ENCODE assay signal across 18 cellular contexts in the genomic region with DNA sequence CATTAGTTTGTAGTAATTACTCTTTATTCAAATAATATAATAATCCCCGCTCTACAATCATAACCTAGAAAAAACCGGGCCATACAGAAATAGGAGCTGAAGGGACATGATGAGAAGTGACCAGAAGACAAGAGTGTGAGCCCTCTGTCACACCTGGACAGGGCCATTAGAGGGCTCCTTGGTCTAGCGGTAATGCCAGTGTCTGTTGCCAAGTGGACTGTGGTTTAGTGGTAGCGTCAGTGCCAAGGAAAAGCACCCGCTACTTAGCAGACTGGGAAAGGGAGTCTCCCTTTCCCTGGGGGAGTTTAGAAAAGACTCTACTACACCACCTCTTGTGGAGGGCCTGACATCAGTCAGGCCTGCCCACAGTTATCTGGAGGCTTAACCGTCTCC. TPM values are rescaled to one million over a fixed set of nuclear protein-coding genes. Genes with fewer than 3 reads are reported as not detected.
DNase-seq lines count a peak whose midpoint lies in the region; ATAC-seq and TF ChIP-seq lines count a peak whose summit lies in the region.
"Had no signal": no experiment of that assay in that cellular context is flagged by ENCODE, and none has a peak within 500 bp of the region (broad histone marks: within the 10 kb centered on the region; RNA-seq: fewer than 3 reads in every experiment).

No MANE protein-coding gene starts in this region.

- peaks cover 27% of the 10 kb centered on the region for H3K9me3 ChIP-seq in MG63

- TF ChIP-seq CTCF in C4-2B (conservative IDR thresholded peaks at IDR 0.05), result 0 out of 2 replicates have a peak, but pooled peaks have one; percentile 6

- H3K4me3 ChIP-seq in MG63, result no peak overlapping the region
- H3K4me3 ChIP-seq: BLaER1, GM23248 had no signal

- DNase-seq in G401 (ENCODE audit: low spot score) (peak; percentile 34), M059J (ENCODE audit: low read depth) (peak; percentile 12), myocyte (ENCODE audit: low read depth) (peak; percentile 5), SHP77 (lab: John Stamatoyannopoulos, UW) (no peak), MG63 (no peak)
- DNase-seq: CD4-positive, alpha-beta T cell; CD8-positive, alpha-beta memory T cell; DMS 273 treated with DMSO at 0.1 percent for 48 hours; DMS79; EL; GF-D8; GM23248; H7; HCEC 1CT had no signal

- H3K27ac ChIP-seq in C4-2B, result no peak overlapping the region
- H3K27ac ChIP-seq: BLaER1, GM23248 had no signal

- ATAC-seq in GM21529 (IDR thresholded peaks at IDR 0.05; ENCODE audit: unreplicated experiment), result no peak

- H3K27me3 ChIP-seq in MG63, result no peaks in the 10 kb centered on the region
- H3K27me3 ChIP-seq: BLaER1 had no signal

- no peaks in the 10 kb centered on the region for H3K36me3 ChIP-seq in MG63

- in situ Hi-C loops in G401 (cut with HindIII; ENCODE audit: low sequenced_read_pairs), result no loop called here

RNA-seq across cellular contexts. Expression of gene PCBP3, which starts 19.1 kb away (rescaled TPM):
- total RNA-seq in G401 (2014; rRNA removed; shearing (Covaris generic)), result 1.7 and 4.0 TPM in 2 replicates
- 0.10 TPM in 1 of 2 replicates, not detected in the other for total RNA-seq in M059J (2014; rRNA removed; shearing (Covaris generic))
- 1.5 and 1.7 TPM in 2 replicates for total RNA-seq in myocyte
- polyA plus RNA-seq in myocyte (2012), result 2.4 TPM
- total RNA-seq in MG63 (2014; rRNA removed; shearing (Covaris generic); ENCODE audit: low replicate concordance), result 0.23 TPM in 1 of 2 replicates, not detected in the other
- total RNA-seq: A172 had no signal

Comparison
In these comparisons a context has a peak if more than half of its experiments do, and no peak if none do; other contexts are left out.
1. DNase-seq: peak in G401 (single experiment), M059J (single experiment) and myocyte (single experiment); none in SHP77 (0 of 2) and MG63 (single experiment).